In genomic region chr1:228490120-228491078, GRCh38 we compare ENCODE assay signal across 9 cellular contexts. TPM values are rescaled to one million over a fixed set of nuclear protein-coding genes. Genes with fewer than 3 reads are reported as not detected.
DNase-seq lines count a peak whose midpoint lies in the region; ATAC-seq, FAIRE-seq and TF ChIP-seq lines count a peak whose summit lies in the region.
"Had no signal": no experiment of that assay in that cellular context is flagged by ENCODE, and none has a peak within 500 bp of the region (broad histone marks: within the 10 kb centered on the region; RNA-seq: fewer than 3 reads in every experiment).

No MANE protein-coding gene starts in this region.

- H3K36me3 ChIP-seq in SK-N-MC (ENCODE audit: insufficient read depth, low read length) (peaks cover 56% of the 10 kb centered on the region), right atrium auricular region (peaks cover 29% of the 10 kb centered on the region)

- H3K27ac Mint-ChIP-seq in CD4-positive, alpha-beta T cell: peak overlapping the region; percentile 93

- H3K4me3 ChIP-seq in LNCaP clone FGC (ENCODE audit: low read depth, low read length): no peak overlapping the region
- no peak overlapping the region; the same call in 1 of the 2 replicates for H3K4me3 ChIP-seq in SK-N-MC
- H3K4me3 ChIP-seq in right atrium auricular region: no peak overlapping the region

- H3K4me1 Mint-ChIP-seq in CD4-positive, alpha-beta T cell (ENCODE audit: low read depth): peaks cover 46% of the 10 kb centered on the region

- CTCF ChIA-PET in CD4-positive, alpha-beta T cell (lab: Charles Lee): interaction anchor here (1.3 kb wide), 1 partner anchor 33 kb away, joined by 3 read pairs; a partner anchor contains a TSS

- no peak for DNase-seq in CD4-positive, alpha-beta T cell
- peak; percentile 99 for DNase-seq in LNCaP clone FGC (ENCODE audit: low read depth)
- DNase-seq in SK-N-MC (ENCODE audit: low read depth, low spot score): peak; percentile 12
- DNase-seq in right atrium auricular region (ENCODE audit: low spot score): no peak
- DNase-seq in RCC 7860 (ENCODE audit: low spot score): no peak
- no peak for DNase-seq in NCI-H524 (lab: John Stamatoyannopoulos, UW)
- no peak for DNase-seq in GM10266 (ENCODE audit: extremely low spot score)
- DNase-seq in activated T-cell treated with anti-CD3 and anti-CD28 coated beads, Interleukin-2, amount 50 U/mL, for 1 hour: no peak
- DNase-seq: stimulated activated CD4-positive, alpha-beta T cell treated with anti-CD3 and anti-CD28 coated beads, Interleukin-2, amount 100 ng/mL, for 48 hours had no signal

- H3K9ac ChIP-seq in SK-N-MC (ENCODE audit: insufficient read length): peak overlapping the region; percentile 61

- ATAC-seq in CD4-positive, alpha-beta T cell (ENCODE audit: poor library complexity): no peak

- peak overlapping the region; percentile 71 for H3K4me3 Mint-ChIP-seq in CD4-positive, alpha-beta T cell

- peaks cover 64% of the 10 kb centered on the region for H3K36me3 Mint-ChIP-seq in CD4-positive, alpha-beta T cell (ENCODE audit: low read depth)

- intact Hi-C loops in CD4-positive, alpha-beta T cell (cut with DNase I, micrococcal nuclease): no loop called here

- peaks cover 0 to 39% of the 10 kb centered on the region in 2 donors for H3K4me1 ChIP-seq in right atrium auricular region

- no peak for FAIRE-seq in RCC 7860 (lab: Jason Lieb, UNC)

- POLR2A ChIA-PET in CD4-positive, alpha-beta T cell (lab: Charles Lee): no interaction called here

- no peak overlapping the region for H3K27ac ChIP-seq in CD4-positive, alpha-beta T cell (ENCODE audit: low read depth, low read length)
- H3K27ac ChIP-seq in SK-N-MC (peak overlapping the region; percentile 80), right atrium auricular region (peak overlapping the region; percentile 51 to 95)

- no peak for TF ChIP-seq CTCF in CD4-positive, alpha-beta T cell (IDR thresholded peaks at IDR 0.05)
- TF ChIP-seq CTCF in LNCaP clone FGC (IDR thresholded peaks at IDR 0.05; ENCODE audit: control insufficient read depth, extremely low read depth, insufficient read depth): no peak
- no peak for TF ChIP-seq CTCF in right atrium auricular region (IDR thresholded peaks at IDR 0.05)
- no peak for TF ChIP-seq CTCF in GM10266 (IDR thresholded peaks at IDR 0.05; ENCODE audit: control insufficient read depth, insufficient read depth, low read depth, missing control alignments)

- H3K9me3 Mint-ChIP-seq in CD4-positive, alpha-beta T cell: no peaks in the 10 kb centered on the region

- H3K9me3 ChIP-seq in CD4-positive, alpha-beta T cell (ENCODE audit: control insufficient read depth, low read length): no peaks in the 10 kb centered on the region
- H3K9me3 ChIP-seq in SK-N-MC (ENCODE audit: low read depth, low read length) (no peaks in the 10 kb centered on the region), right atrium auricular region (no peaks in the 10 kb centered on the region)

- H3K27me3 ChIP-seq in CD4-positive, alpha-beta T cell (ENCODE audit: control insufficient read depth, insufficient read depth, low read length): no peaks in the 10 kb centered on the region
- no peaks in the 10 kb centered on the region for H3K27me3 ChIP-seq in right atrium auricular region

- no peaks in the 10 kb centered on the region for H3K27me3 Mint-ChIP-seq in CD4-positive, alpha-beta T cell

RNA-seq across cellular contexts. Expression of gene RNF187, which starts 3.2 kb away (rescaled TPM):
- total RNA-seq in CD4-positive, alpha-beta T cell: 10 to 100 TPM; 40.7 to 45.1 TPM
- total RNA-seq in right atrium auricular region: 10 to 100 TPM; 35.3 to 35.6 TPM

Comparison
In these comparisons a context has a peak if more than half of its experiments do, and no peak if none do; other contexts are left out.
1. DNase-seq: peak in LNCaP clone FGC (single experiment) and SK-N-MC (single experiment); none in CD4-positive, alpha-beta T cell (0 of 10), right atrium auricular region (single experiment), RCC 7860 (single experiment), NCI-H524 (0 of 2), GM10266 (single experiment) and activated T-cell treated with anti-CD3 and anti-CD28 coated beads, Interleukin-2, amount 50 U/mL, for 1 hour (single experiment).